ENCODE assay signal across 8 cellular contexts in genomic region chr5:138338411-138339085, GRCh38. TPM values are rescaled to one million over a fixed set of nuclear protein-coding genes. Genes with fewer than 3 reads are reported as not detected.
DNase-seq lines count a peak whose midpoint lies in the region; ATAC-seq and TF ChIP-seq lines count a peak whose summit lies in the region.

No MANE protein-coding gene starts in this region.

- H4K20me1 ChIP-seq in OCI-LY3 (ENCODE audit: insufficient read depth, low read length), result peaks cover 18% of the 10 kb centered on the region
- H4K20me1 ChIP-seq in neural progenitor cell (ENCODE audit: low read depth), result peaks cover 27% of the 10 kb centered on the region

- H3K9me3 ChIP-seq in OCI-LY3 (ENCODE audit: insufficient read depth, low read length) (no peaks in the 10 kb centered on the region), neural progenitor cell (ENCODE audit: low read depth) (no peaks in the 10 kb centered on the region)

- peak overlapping the region; percentile 98 for H3K27ac Mint-ChIP-seq in activated T-cell treated with anti-CD3 and anti-CD28 coated beads, Interleukin-2, amount 50 U/mL, for 72 hours
- peak overlapping the region; percentile 69 to 99 for H3K27ac Mint-ChIP-seq in effector memory CD8-positive, alpha-beta T cell
- peak overlapping the region; percentile 98 for H3K27ac Mint-ChIP-seq in neural progenitor cell

- H3K4me3 ChIP-seq in OCI-LY3 (ENCODE audit: low read length) (peak overlapping the region; percentile 98), neural progenitor cell (peak overlapping the region; percentile 84)

- H3K27ac ChIP-seq in OCI-LY3 (ENCODE audit: low read length) (peak overlapping the region; percentile 82), neural progenitor cell (peak overlapping the region; percentile 100)

- H3K79me2 ChIP-seq in OCI-LY3 (ENCODE audit: low read length) (peaks cover 40% of the 10 kb centered on the region), neural progenitor cell (ENCODE audit: low read depth) (peaks cover 54% of the 10 kb centered on the region)

- TF ChIP-seq CTCF in OCI-LY3 (IDR thresholded peaks at IDR 0.05; ENCODE audit: low read depth, low read length) (no peak), neural progenitor cell (IDR thresholded peaks at IDR 0.05) (no peak)

- H3K4me1 ChIP-seq in OCI-LY3 (ENCODE audit: low read length) (peaks cover 18% of the 10 kb centered on the region), neural progenitor cell (peaks cover 24% of the 10 kb centered on the region)

- H3K4me3 Mint-ChIP-seq in activated T-cell treated with anti-CD3 and anti-CD28 coated beads, Interleukin-2, amount 50 U/mL, for 72 hours, result peak overlapping the region; percentile 78 to 91
- H3K4me3 Mint-ChIP-seq in effector memory CD8-positive, alpha-beta T cell, result peak overlapping the region; percentile 87 to 90
- peak overlapping the region; percentile 98 for H3K4me3 Mint-ChIP-seq in neural progenitor cell

- peaks cover 48% of the 10 kb centered on the region for H3K4me1 Mint-ChIP-seq in activated T-cell treated with anti-CD3 and anti-CD28 coated beads, Interleukin-2, amount 50 U/mL, for 72 hours (ENCODE audit: low read depth)
- H3K4me1 Mint-ChIP-seq in effector memory CD8-positive, alpha-beta T cell (ENCODE audit: low read depth in 2 of 2), result peaks cover 23 to 34% of the 10 kb centered on the region in 2 donors
- H3K4me1 Mint-ChIP-seq in neural progenitor cell, result peaks cover 28% of the 10 kb centered on the region

- H3K27me3 ChIP-seq in OCI-LY3 (ENCODE audit: low read depth, low read length) (no peaks in the 10 kb centered on the region), neural progenitor cell (no peaks in the 10 kb centered on the region)

- peak in 1 of 2 donors; percentile 30 for DNase-seq in activated T-cell treated with anti-CD3 and anti-CD28 coated beads, Interleukin-2, amount 50 U/mL, for 72 hours
- no peak for DNase-seq in activated T-cell treated with anti-CD3 and anti-CD28 coated beads, Interleukin-2, amount 50 U/mL, for 48 hours
- peak in 1 of 3 experiments; percentile 11 for DNase-seq in effector memory CD8-positive, alpha-beta T cell
- DNase-seq in neural progenitor cell (ENCODE audit: low spot score) (no peak), NCI-H510A treated with DMSO at 0.1 percent for 48 hours (lab: John Stamatoyannopoulos, UW) (no peak)
- DNase-seq in NK-92 treated with Interleukin-12 subunit alpha and Interleukin-12 subunit beta, amount 100 ng/mL, for 24 hours (lab: John Stamatoyannopoulos, UW), result no peak

- no peaks in the 10 kb centered on the region for H3K9me3 Mint-ChIP-seq in activated T-cell treated with anti-CD3 and anti-CD28 coated beads, Interleukin-2, amount 50 U/mL, for 72 hours
- no peaks in the 10 kb centered on the region for H3K9me3 Mint-ChIP-seq in effector memory CD8-positive, alpha-beta T cell
- no peaks in the 10 kb centered on the region for H3K9me3 Mint-ChIP-seq in neural progenitor cell

- peak overlapping the region; percentile 99 for H3K4me2 ChIP-seq in OCI-LY3 (ENCODE audit: low read length)
- H3K4me2 ChIP-seq in neural progenitor cell, result peak overlapping the region; percentile 97

- no peak for ATAC-seq in activated T-cell treated with anti-CD3 and anti-CD28 coated beads, Interleukin-2, amount 50 U/mL, for 72 hours (replicated peaks in 1 of 2)
- ATAC-seq in effector memory CD8-positive, alpha-beta T cell (replicated peaks), result no peak
- ATAC-seq in HG02981 (IDR thresholded peaks at IDR 0.05; ENCODE audit: unreplicated experiment), result no peak

- peak overlapping the region; percentile 90 for H3K9ac ChIP-seq in OCI-LY3 (ENCODE audit: low read length)
- peak overlapping the region; percentile 100 for H3K9ac ChIP-seq in neural progenitor cell

- peaks cover 19% of the 10 kb centered on the region for H3F3A ChIP-seq in neural progenitor cell (ENCODE audit: low read depth)

- H3K36me3 ChIP-seq in OCI-LY3 (replicated peaks; ENCODE audit: low read depth, low read length) (peaks cover 9% of the 10 kb centered on the region), neural progenitor cell (no peaks in the 10 kb centered on the region)

- no peak overlapping the region for H2AFZ ChIP-seq in OCI-LY3 (ENCODE audit: low read depth, low read length)
- H2AFZ ChIP-seq in neural progenitor cell (replicated peaks), result no peak overlapping the region

- H3K27me3 Mint-ChIP-seq in activated T-cell treated with anti-CD3 and anti-CD28 coated beads, Interleukin-2, amount 50 U/mL, for 72 hours (ENCODE audit: low read depth), result no peaks in the 10 kb centered on the region
- no peaks in the 10 kb centered on the region for H3K27me3 Mint-ChIP-seq in effector memory CD8-positive, alpha-beta T cell
- H3K27me3 Mint-ChIP-seq in neural progenitor cell (ENCODE audit: insufficient read depth, low read depth), result peaks cover 7% of the 10 kb centered on the region

- H3K36me3 Mint-ChIP-seq in activated T-cell treated with anti-CD3 and anti-CD28 coated beads, Interleukin-2, amount 50 U/mL, for 72 hours (ENCODE audit: insufficient read depth in 2 of 2), result peaks cover 5 to 6% of the 10 kb centered on the region in 2 donors
- peaks cover 37% of the 10 kb centered on the region for H3K36me3 Mint-ChIP-seq in effector memory CD8-positive, alpha-beta T cell (ENCODE audit: insufficient read depth)
- peaks cover 12% of the 10 kb centered on the region for H3K36me3 Mint-ChIP-seq in neural progenitor cell

RNA-seq across cellular contexts. Expression of gene FAM53C, which starts 0.5 kb away (rescaled TPM):
- total RNA-seq in activated T-cell treated with anti-CD3 and anti-CD28 coated beads, Interleukin-2, amount 50 U/mL, for 72 hours, result 10 to 100 TPM; 39.1 to 44.7 TPM
- total RNA-seq in neural progenitor cell (ENCODE audit: low replicate concordance), result 68.0 and 72.5 TPM in 2 replicates

RNA-seq across cellular contexts. Expression of gene CDC25C, which starts 6.9 kb away (rescaled TPM):
- 10 to 100 TPM; 22.6 to 30.1 TPM for total RNA-seq in activated T-cell treated with anti-CD3 and anti-CD28 coated beads, Interleukin-2, amount 50 U/mL, for 72 hours
- 45.8 and 48.6 TPM in 2 replicates for total RNA-seq in neural progenitor cell (ENCODE audit: low replicate concordance)

RNA-seq across cellular contexts. Expression of gene KDM3B, which starts 13.9 kb away (rescaled TPM):
- 10 to 100 TPM; 59.5 to 67.2 TPM for total RNA-seq in activated T-cell treated with anti-CD3 and anti-CD28 coated beads, Interleukin-2, amount 50 U/mL, for 72 hours
- 130 and 136 TPM in 2 replicates for total RNA-seq in neural progenitor cell (ENCODE audit: low replicate concordance)
